Comparison of ENCODE assay signal across 30 cellular contexts in the genomic region with DNA sequence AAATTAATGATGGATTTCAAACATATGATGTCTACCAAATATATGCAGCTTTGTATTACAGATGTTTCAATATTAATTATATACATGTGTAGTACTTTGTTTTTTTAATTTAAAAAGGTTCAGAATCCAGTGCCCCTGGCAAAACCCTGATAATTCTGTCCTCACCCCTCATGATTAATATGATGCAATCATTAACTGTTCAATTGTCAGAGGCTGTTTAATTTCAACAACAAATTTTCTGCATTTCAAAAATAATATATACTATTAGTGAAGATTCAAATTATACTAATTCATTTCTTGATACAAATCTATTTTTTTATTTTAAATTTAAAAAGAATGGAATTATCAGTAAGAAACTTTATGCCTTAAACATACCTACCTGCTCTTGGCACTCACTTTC.
"Had no signal": no experiment of that assay in that cellular context is flagged by ENCODE, and none has a peak within 500 bp of the region (broad histone marks: within the 10 kb centered on the region; RNA-seq: fewer than 3 reads in every experiment).

No MANE protein-coding gene starts in this region.

- DNase-seq: naive B cell; naive thymus-derived CD8-positive, alpha-beta T cell; nephron progenitor cell; nucleus accumbens; ovary; posterior cingulate gyrus; psoas muscle; right cardiac atrium; spleen; stimulated activated CD4-positive, alpha-beta T cell treated with anti-CD3 and anti-CD28 coated beads, Interleukin-12 subunit alpha, Interleukin-12 subunit beta, amount 100 ng/mL, for 4 hours; stimulated activated CD4-positive, alpha-beta T cell treated with anti-CD3 and anti-CD28 coated beads, Interleukin-1b, Interleukin-23, amount 100 ng/mL, for 48 hours; stimulated activated CD4-positive, alpha-beta T cell treated with anti-CD3 and anti-CD28 coated beads, Interleukin-4, amount 100 ng/mL, for 1 hour; stimulated activated CD4-positive, alpha-beta T cell treated with anti-CD3 and anti-CD28 coated beads, Interleukin-4, amount 100 ng/mL, for 4 hours; stimulated activated CD8-positive, alpha-beta memory T cell treated with anti-CD3 and anti-CD28 coated beads, Interleukin-4, amount 100 ng/mL, for 48 hours; stimulated activated naive CD4-positive, alpha-beta T cell; stimulated activated naive CD8-positive, alpha-beta T cell treated with anti-CD3 and anti-CD28 coated beads, Interleukin-15, amount 100 ng/mL, for 72 hours; stimulated activated naive CD8-positive, alpha-beta T cell treated with anti-CD3 and anti-CD28 coated beads, Interleukin-15, Interleukin-2, amounts not matched to agents 100 U/mL and 50 U/mL, for 24 hours; substantia nigra; testis; tibial artery; transverse colon; upper lobe of right lung; uterus had no signal

- H3K36me3 ChIP-seq: neutrophil, ovary, spleen, suprapubic skin, tibial artery, transverse colon, upper lobe of right lung, uterus had no signal

- H3K9me3 ChIP-seq: neutrophil, ovary, psoas muscle, suprapubic skin, testis, transverse colon, upper lobe of right lung, uterus had no signal

- H2AFZ ChIP-seq: parathyroid adenoma had no signal

- H3K4me3 ChIP-seq: ovary, psoas muscle, skin epidermis, smooth muscle cell, spleen, suprapubic skin, testis, tibial artery, transverse colon, upper lobe of right lung, uterus had no signal

- H3K9ac ChIP-seq: parathyroid adenoma had no signal

- ATAC-seq: naive thymus-derived CD8-positive, alpha-beta T cell; psoas muscle; right cardiac atrium; sciatic nerve; stimulated activated memory B cell treated with anti-CD40 and anti-IgM and Interleukin-4, amounts not matched to agents 10 μg/mL and 1 μg/mL and 100 μg/mL, for 72 hours; stimulated activated naive CD8-positive, alpha-beta T cell treated with anti-CD3 and anti-CD28 coated beads, Interleukin-15, amount 100 ng/mL, for 72 hours; stimulated activated naive CD8-positive, alpha-beta T cell treated with anti-CD3 and anti-CD28 coated beads, Interleukin-15, Interleukin-2, amounts not matched to agents 100 U/mL and 50 U/mL, for 24 hours; upper lobe of right lung had no signal

- H3K27ac ChIP-seq: neutrophil, ovary, parathyroid adenoma, psoas muscle, skin epidermis, spleen, suprapubic skin, testis, tibial artery, transverse colon, upper lobe of right lung, uterus had no signal

- H3K4me1 ChIP-seq: parathyroid adenoma, psoas muscle, spleen, suprapubic skin, testis, tibial artery, transverse colon, upper lobe of right lung, uterus had no signal

- H3K4me2 ChIP-seq: smooth muscle cell had no signal

- H3K27me3 ChIP-seq: neutrophil, ovary, spleen, suprapubic skin, testis, tibial artery, transverse colon, upper lobe of right lung, uterus had no signal

- H3K79me2 ChIP-seq: parathyroid adenoma had no signal
